Comparison of ENCODE assay signal across 20 cellular contexts in the genomic region with DNA sequence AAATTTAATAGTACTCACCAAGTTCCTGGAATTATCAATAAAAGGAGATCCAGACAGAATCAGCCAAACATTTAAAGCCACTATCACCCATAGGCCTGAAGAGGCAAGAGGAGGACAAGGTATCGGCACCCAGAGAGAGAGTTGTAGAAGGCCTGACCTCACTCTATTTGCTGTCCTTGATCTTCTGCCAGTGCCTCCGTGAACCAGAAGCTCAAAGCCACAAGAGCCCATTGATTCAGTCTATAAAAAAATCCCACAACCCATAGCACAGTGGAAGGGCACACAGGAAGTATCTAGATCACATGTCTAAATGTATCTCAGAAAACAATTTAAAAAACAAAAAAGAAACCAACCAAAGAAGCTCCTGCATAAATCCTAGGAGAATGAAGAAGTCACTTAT.
"Had no signal": no experiment of that assay in that cellular context is flagged by ENCODE, and none has a peak within 500 bp of the region (broad histone marks: within the 10 kb centered on the region; RNA-seq: fewer than 3 reads in every experiment).

No MANE protein-coding gene starts in this region.

- H3K4me1 ChIP-seq: breast epithelium, foreskin keratinocyte, left lung, thyroid gland, upper lobe of right lung had no signal

- H3K36me3 Mint-ChIP-seq: natural killer cell had no signal

- H3K4me3 ChIP-seq: breast epithelium, left lung, spleen, thyroid gland, upper lobe of right lung had no signal

- H3K36me3 ChIP-seq: breast epithelium, left lung, spleen, thyroid gland, upper lobe of right lung had no signal

- H3K27me3 ChIP-seq: breast epithelium, foreskin keratinocyte, left lung, thyroid gland, upper lobe of right lung had no signal

- H3K9me3 Mint-ChIP-seq: activated T-helper 1 cell treated with anti-CD3 and anti-CD28 coated beads, Interleukin-12 subunit alpha, Interleukin-12 subunit beta, Interleukin-2, Interleukin-4 antibody, amounts not matched to agents 30 ng/mL and 10 ng/mL and 1 ng/mL, durations not matched to agents 14 hours and 24 hours and 36 hours; central memory CD8-positive, alpha-beta T cell; immature natural killer cell; natural killer cell had no signal

- H3K9me3 ChIP-seq: thyroid gland, upper lobe of right lung had no signal

- H3K4me3 Mint-ChIP-seq: activated T-helper 1 cell treated with anti-CD3 and anti-CD28 coated beads, Interleukin-12 subunit alpha, Interleukin-12 subunit beta, Interleukin-2, Interleukin-4 antibody, amounts not matched to agents 30 ng/mL and 10 ng/mL and 1 ng/mL, durations not matched to agents 14 hours and 24 hours and 36 hours; central memory CD8-positive, alpha-beta T cell; immature natural killer cell; natural killer cell; WTC11 had no signal

- DNase-seq: activated CD4-positive, alpha-beta T cell treated with anti-CD3 and anti-CD28 coated beads, Interleukin-2, amount 50 U/mL, for 4 hours; activated gamma-delta T cell; activated naive CD4-positive, alpha-beta T cell treated with anti-CD3 and anti-CD28 coated beads, Interleukin-2, amount 50 U/mL, for 16 hours; effector memory CD4-positive, alpha-beta T cell; foreskin keratinocyte; immature natural killer cell; left lung; natural killer cell; spleen; stimulated activated CD4-positive, alpha-beta T cell treated with anti-CD3 and anti-CD28 coated beads, Interleukin-4, amount 100 ng/mL, for 24 hours; stimulated activated naive CD4-positive, alpha-beta T cell treated with Interleukin-2 at 50 U/mL for 16 hours; substantia nigra; T1000; thyroid gland; upper lobe of right lung had no signal

- H3K27me3 Mint-ChIP-seq: progenitor cell of endocrine pancreas had no signal

- H3K27ac Mint-ChIP-seq: activated T-helper 1 cell treated with anti-CD3 and anti-CD28 coated beads, Interleukin-12 subunit alpha, Interleukin-12 subunit beta, Interleukin-2, Interleukin-4 antibody, amounts not matched to agents 30 ng/mL and 10 ng/mL and 1 ng/mL, durations not matched to agents 14 hours and 24 hours and 36 hours; immature natural killer cell; natural killer cell; progenitor cell of endocrine pancreas; WTC11 had no signal

- ATAC-seq: foreskin keratinocyte, left lung, natural killer cell, upper lobe of right lung, WTC11 had no signal

- H3K27ac ChIP-seq: breast epithelium, foreskin keratinocyte, left lung, spleen, thyroid gland, upper lobe of right lung had no signal

- H3K4me1 Mint-ChIP-seq: immature natural killer cell had no signal
